ENCODE assay signal across 1 cellular context in the genomic region with DNA sequence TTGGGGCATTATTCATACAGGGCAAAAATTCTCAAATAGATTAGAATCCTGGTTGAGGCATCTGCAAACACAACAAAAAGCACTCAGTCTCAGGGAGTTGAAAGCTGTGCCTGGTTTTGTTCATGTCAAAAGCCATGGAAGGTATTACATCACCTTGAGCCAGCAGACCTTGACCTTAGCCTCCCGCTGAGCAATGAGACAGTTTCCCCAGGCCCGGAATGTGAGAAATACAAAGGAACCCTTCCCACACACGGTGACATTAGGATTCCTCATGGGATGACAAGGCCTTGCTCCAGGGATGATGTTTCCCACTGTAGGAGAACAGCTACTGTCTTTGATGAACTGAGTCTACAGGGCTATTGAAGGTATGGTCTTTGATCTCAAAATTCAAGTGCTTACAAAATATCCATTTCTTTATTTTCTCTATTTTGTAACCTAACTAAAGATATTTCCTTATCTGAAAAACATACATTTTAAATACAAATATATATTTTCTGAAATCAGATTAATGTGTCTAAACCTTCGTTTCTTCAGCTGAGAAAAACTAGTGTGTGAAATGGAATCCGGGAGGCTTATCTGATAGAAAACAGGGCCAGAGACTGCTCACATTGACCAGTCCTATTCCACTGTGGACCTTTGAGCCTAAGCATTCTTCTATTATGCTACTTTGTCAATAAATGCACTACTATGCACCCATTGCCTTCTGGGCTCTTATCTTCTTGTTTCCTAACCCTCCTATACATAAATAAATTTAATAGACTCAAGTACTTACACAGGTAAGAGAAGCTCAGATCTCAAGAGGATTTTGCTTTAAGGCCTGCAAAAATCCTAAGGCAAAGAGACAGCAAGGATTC.
TF ChIP-seq lines count a peak whose summit lies in the region.

No MANE protein-coding gene starts in this region.

TF ChIP-seq in HepG2, 621 proteins besides CTCF, POLR2A, EP300 and RAD21 (continued from another document and continues in another):
- TF ChIP-seq ZNF691 (CRISPR knock-in tag; IDR thresholded peaks at IDR 0.05; ENCODE audit: borderline replicate concordance, low read depth) (no peak), TSC22D2 (CRISPR knock-in tag; IDR thresholded peaks at IDR 0.05; ENCODE audit: borderline replicate concordance) (no peak), ZBTB34 (CRISPR knock-in tag; IDR thresholded peaks at IDR 0.05) (no peak; the same call in 1 of the 2 replicates), CEBPG (CRISPR knock-in tag; IDR thresholded peaks at IDR 0.05) (peak; percentile 97), ZBTB3 (CRISPR knock-in tag; IDR thresholded peaks at IDR 0.05; ENCODE audit: borderline replicate concordance, low read depth) (no peak), CAMTA2 (CRISPR knock-in tag; IDR thresholded peaks at IDR 0.05; ENCODE audit: borderline replicate concordance) (no peak), PHB2 (IDR thresholded peaks at IDR 0.05; ENCODE audit: partially characterized antibody) (no peak), TBX2 (CRISPR knock-in tag; IDR thresholded peaks at IDR 0.05; ENCODE audit: borderline replicate concordance) (peak; percentile 73; the same call in 1 of the 2 replicates), ZNF225 (CRISPR knock-in tag; IDR thresholded peaks at IDR 0.05) (no peak), NCOA5 (CRISPR knock-in tag; IDR thresholded peaks at IDR 0.05) (no peak), ZBTB40 (IDR thresholded peaks at IDR 0.05) (no peak), ZBTB40 (CRISPR knock-in tag; IDR thresholded peaks at IDR 0.05) (no peak), ZNF460 (CRISPR knock-in tag; IDR thresholded peaks at IDR 0.05; ENCODE audit: borderline replicate concordance) (no peak; the same call in 1 of the 2 replicates), PAX8 (CRISPR knock-in tag; IDR thresholded peaks at IDR 0.05; ENCODE audit: borderline replicate concordance) (no peak), RFX1 (IDR thresholded peaks at IDR 0.05) (no peak), ZNF746 (CRISPR knock-in tag; IDR thresholded peaks at IDR 0.05) (0 out of 2 replicates have a peak, but pooled peaks have one; percentile 43), KLF16 (CRISPR knock-in tag; IDR thresholded peaks at IDR 0.05) (peak in 1 of 2 experiments; percentile 66; a peak in 1 of 4 replicates), CERS6 (CRISPR knock-in tag; IDR thresholded peaks at IDR 0.05) (no peak), RARA (CRISPR knock-in tag; IDR thresholded peaks at IDR 0.05) (peak; percentile 96), SMYD3 (CRISPR knock-in tag; IDR thresholded peaks at IDR 0.05) (no peak)
- TF ChIP-seq, protein P1, sequence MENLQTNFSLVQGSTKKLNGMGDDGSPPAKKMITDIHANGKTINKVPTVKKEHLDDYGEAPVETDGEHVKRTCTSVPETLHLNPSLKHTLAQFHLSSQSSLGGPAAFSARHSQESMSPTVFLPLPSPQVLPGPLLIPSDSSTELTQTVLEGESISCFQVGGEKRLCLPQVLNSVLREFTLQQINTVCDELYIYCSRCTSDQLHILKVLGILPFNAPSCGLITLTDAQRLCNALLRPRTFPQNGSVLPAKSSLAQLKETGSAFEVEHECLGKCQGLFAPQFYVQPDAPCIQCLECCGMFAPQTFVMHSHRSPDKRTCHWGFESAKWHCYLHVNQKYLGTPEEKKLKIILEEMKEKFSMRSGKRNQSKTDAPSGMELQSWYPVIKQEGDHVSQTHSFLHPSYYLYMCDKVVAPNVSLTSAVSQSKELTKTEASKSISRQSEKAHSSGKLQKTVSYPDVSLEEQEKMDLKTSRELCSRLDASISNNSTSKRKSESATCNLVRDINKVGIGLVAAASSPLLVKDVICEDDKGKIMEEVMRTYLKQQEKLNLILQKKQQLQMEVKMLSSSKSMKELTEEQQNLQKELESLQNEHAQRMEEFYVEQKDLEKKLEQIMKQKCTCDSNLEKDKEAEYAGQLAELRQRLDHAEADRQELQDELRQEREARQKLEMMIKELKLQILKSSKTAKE (CRISPR knock-in tag; IDR thresholded peaks at IDR 0.05; ENCODE audit: borderline replicate concordance): peak; percentile 90
- TF ChIP-seq, protein P2, sequence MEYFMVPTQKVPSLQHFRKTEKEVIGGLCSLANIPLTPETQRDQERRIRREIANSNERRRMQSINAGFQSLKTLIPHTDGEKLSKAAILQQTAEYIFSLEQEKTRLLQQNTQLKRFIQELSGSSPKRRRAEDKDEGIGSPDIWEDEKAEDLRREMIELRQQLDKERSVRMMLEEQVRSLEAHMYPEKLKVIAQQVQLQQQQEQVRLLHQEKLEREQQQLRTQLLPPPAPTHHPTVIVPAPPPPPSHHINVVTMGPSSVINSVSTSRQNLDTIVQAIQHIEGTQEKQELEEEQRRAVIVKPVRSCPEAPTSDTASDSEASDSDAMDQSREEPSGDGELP (IDR thresholded peaks at IDR 0.05; ENCODE audit: borderline replicate concordance, low read depth): peak; percentile 23; the same call in 1 of the 2 replicates
- TF ChIP-seq, protein P3, sequence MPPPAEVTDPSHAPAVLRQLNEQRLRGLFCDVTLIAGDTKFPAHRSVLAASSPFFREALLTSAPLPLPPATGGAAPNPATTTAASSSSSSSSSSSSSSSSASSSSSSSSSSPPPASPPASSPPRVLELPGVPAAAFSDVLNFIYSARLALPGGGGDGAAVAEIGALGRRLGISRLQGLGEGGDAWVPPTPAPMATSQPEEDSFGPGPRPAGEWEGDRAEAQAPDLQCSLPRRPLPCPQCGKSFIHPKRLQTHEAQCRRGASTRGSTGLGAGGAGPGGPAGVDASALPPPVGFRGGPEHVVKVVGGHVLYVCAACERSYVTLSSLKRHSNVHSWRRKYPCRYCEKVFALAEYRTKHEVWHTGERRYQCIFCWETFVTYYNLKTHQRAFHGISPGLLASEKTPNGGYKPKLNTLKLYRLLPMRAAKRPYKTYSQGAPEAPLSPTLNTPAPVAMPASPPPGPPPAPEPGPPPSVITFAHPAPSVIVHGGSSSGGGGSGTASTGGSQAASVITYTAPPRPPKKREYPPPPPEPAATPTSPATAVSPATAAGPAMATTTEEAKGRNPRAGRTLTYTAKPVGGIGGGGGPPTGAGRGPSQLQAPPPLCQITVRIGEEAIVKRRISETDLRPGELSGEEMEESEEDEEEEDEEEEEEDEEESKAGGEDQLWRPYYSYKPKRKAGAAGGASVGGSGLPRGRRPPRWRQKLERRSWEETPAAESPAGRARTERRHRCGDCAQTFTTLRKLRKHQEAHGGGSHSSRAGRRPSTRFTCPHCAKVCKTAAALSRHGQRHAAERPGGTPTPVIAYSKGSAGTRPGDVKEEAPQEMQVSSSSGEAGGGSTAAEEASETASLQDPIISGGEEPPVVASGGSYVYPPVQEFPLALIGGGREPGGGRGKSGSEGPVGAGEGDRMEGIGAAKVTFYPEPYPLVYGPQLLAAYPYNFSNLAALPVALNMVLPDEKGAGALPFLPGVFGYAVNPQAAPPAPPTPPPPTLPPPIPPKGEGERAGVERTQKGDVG (CRISPR knock-in tag; IDR thresholded peaks at IDR 0.05; ENCODE audit: borderline replicate concordance): no peak
- TF ChIP-seq, protein P4, sequence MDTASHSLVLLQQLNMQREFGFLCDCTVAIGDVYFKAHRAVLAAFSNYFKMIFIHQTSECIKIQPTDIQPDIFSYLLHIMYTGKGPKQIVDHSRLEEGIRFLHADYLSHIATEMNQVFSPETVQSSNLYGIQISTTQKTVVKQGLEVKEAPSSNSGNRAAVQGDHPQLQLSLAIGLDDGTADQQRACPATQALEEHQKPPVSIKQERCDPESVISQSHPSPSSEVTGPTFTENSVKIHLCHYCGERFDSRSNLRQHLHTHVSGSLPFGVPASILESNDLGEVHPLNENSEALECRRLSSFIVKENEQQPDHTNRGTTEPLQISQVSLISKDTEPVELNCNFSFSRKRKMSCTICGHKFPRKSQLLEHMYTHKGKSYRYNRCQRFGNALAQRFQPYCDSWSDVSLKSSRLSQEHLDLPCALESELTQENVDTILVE (CRISPR knock-in tag; IDR thresholded peaks at IDR 0.05): no peak; the same call in 1 of the 2 replicates
